In genomic region chr2:121124330-121124729, GRCh38 we compare ENCODE assay signal across 24 cellular contexts.
DNase-seq lines count a peak whose midpoint lies in the region; ATAC-seq, FAIRE-seq and TF ChIP-seq lines count a peak whose summit lies in the region.
"Had no signal": no experiment of that assay in that cellular context is flagged by ENCODE, and none has a peak within 500 bp of the region (broad histone marks: within the 10 kb centered on the region; RNA-seq: fewer than 3 reads in every experiment).

No MANE protein-coding gene starts in this region.

- no peak for ATAC-seq in right cardiac atrium
- peak; percentile 13 for ATAC-seq in stimulated activated naive CD8-positive, alpha-beta T cell treated with anti-CD3 and anti-CD28 coated beads, Interleukin-15, amount 100 ng/mL, for 72 hours
- no peak for ATAC-seq in stimulated activated naive CD8-positive, alpha-beta T cell treated with anti-CD3 and anti-CD28 coated beads, Interleukin-15, Interleukin-2, amounts not matched to agents 100 U/mL and 50 U/mL, for 24 hours
- peak; percentile 3 for ATAC-seq in stimulated activated effector memory CD8-positive, alpha-beta T cell treated with anti-CD3 and anti-CD28 coated beads, Interleukin-12 subunit alpha, Interleukin-12 subunit beta, amount 100 ng/mL, for 72 hours
- ATAC-seq in esophagus mucosa, result no peak
- ATAC-seq: CD8-positive, alpha-beta T cell had no signal

- DNase-seq in cardiac septum (ENCODE audit: low spot score), result peak; percentile 22
- no peak for DNase-seq in right cardiac atrium
- DNase-seq in stimulated activated naive CD8-positive, alpha-beta T cell treated with anti-CD3 and anti-CD28 coated beads, Interleukin-15, amount 100 ng/mL, for 72 hours, result no peak
- no peak for DNase-seq in stimulated activated naive CD8-positive, alpha-beta T cell treated with anti-CD3 and anti-CD28 coated beads, Interleukin-15, Interleukin-2, amounts not matched to agents 100 U/mL and 50 U/mL, for 24 hours
- peak; percentile 46 for DNase-seq in kidney
- no peak for DNase-seq in stimulated activated effector memory CD8-positive, alpha-beta T cell treated with anti-CD3 and anti-CD28 coated beads, Interleukin-12 subunit alpha, Interleukin-12 subunit beta, amount 100 ng/mL, for 72 hours (ENCODE audit: low spot score in 2 of 2)
- DNase-seq in pons (ENCODE audit: low spot score), result no peak
- DNase-seq: AML-193; Caco-2; Calu3; CD4-positive, alpha-beta T cell; CD8-positive, alpha-beta T cell; DMS79 treated with DMSO at 0.1 percent for 48 hours; GF-D8 had no signal

- H3K9ac ChIP-seq in kidney (ENCODE audit: low read length in 2 of 2), result no peak overlapping the region
- H3K9ac ChIP-seq: BLaER1 treated with 17β-estradiol and CSF1 and Interleukin-3, amounts not matched to agents 10 nM and 100 nM had no signal

- TF ChIP-seq CTCF in kidney (IDR thresholded peaks at IDR 0.05; ENCODE audit: borderline replicate concordance, extremely low read depth, insufficient read depth), result no peak

- H3K9me3 Mint-ChIP-seq in stimulated activated naive CD8-positive, alpha-beta T cell treated with anti-CD3 and anti-CD28 coated beads, Interleukin-15, amount 100 ng/mL, for 72 hours, result no peaks in the 10 kb centered on the region
- no peaks in the 10 kb centered on the region for H3K9me3 Mint-ChIP-seq in stimulated activated effector memory CD8-positive, alpha-beta T cell treated with anti-CD3 and anti-CD28 coated beads, Interleukin-12 subunit alpha, Interleukin-12 subunit beta, amount 100 ng/mL, for 72 hours
- H3K9me3 Mint-ChIP-seq: CD4-positive, alpha-beta T cell; CD8-positive, alpha-beta T cell had no signal

- no peak overlapping the region for H3K4me3 Mint-ChIP-seq in stimulated activated naive CD8-positive, alpha-beta T cell treated with anti-CD3 and anti-CD28 coated beads, Interleukin-15, amount 100 ng/mL, for 72 hours
- H3K4me3 Mint-ChIP-seq in stimulated activated effector memory CD8-positive, alpha-beta T cell treated with anti-CD3 and anti-CD28 coated beads, Interleukin-12 subunit alpha, Interleukin-12 subunit beta, amount 100 ng/mL, for 72 hours, result no peak overlapping the region
- H3K4me3 Mint-ChIP-seq: B cell; CD4-positive, alpha-beta T cell; CD8-positive, alpha-beta T cell had no signal

- H3K4me3 ChIP-seq in right cardiac atrium (ENCODE audit: low read length) (no peak overlapping the region), kidney (ENCODE audit: low read length in 2 of 2) (no peak overlapping the region)
- H3K4me3 ChIP-seq: A549; BLaER1 treated with 17β-estradiol and CSF1 and Interleukin-3, amounts not matched to agents 10 nM and 100 nM had no signal

- H3K27ac Mint-ChIP-seq in stimulated activated naive CD8-positive, alpha-beta T cell treated with anti-CD3 and anti-CD28 coated beads, Interleukin-15, amount 100 ng/mL, for 72 hours, result no peak overlapping the region
- no peak overlapping the region for H3K27ac Mint-ChIP-seq in stimulated activated effector memory CD8-positive, alpha-beta T cell treated with anti-CD3 and anti-CD28 coated beads, Interleukin-12 subunit alpha, Interleukin-12 subunit beta, amount 100 ng/mL, for 72 hours
- H3K27ac Mint-ChIP-seq: B cell; CD4-positive, alpha-beta T cell; CD8-positive, alpha-beta T cell had no signal

- no peaks in the 10 kb centered on the region for H3K4me1 Mint-ChIP-seq in stimulated activated naive CD8-positive, alpha-beta T cell treated with anti-CD3 and anti-CD28 coated beads, Interleukin-15, amount 100 ng/mL, for 72 hours
- H3K4me1 Mint-ChIP-seq in stimulated activated effector memory CD8-positive, alpha-beta T cell treated with anti-CD3 and anti-CD28 coated beads, Interleukin-12 subunit alpha, Interleukin-12 subunit beta, amount 100 ng/mL, for 72 hours, result no peaks in the 10 kb centered on the region
- H3K4me1 Mint-ChIP-seq: B cell had no signal

- H3K27ac ChIP-seq in right cardiac atrium (ENCODE audit: low read length) (no peak overlapping the region), kidney (ENCODE audit: low read depth in 2 of 2, low read length in 2 of 2) (no peak overlapping the region)
- H3K27ac ChIP-seq: 22Rv1; A549; BLaER1 treated with 17β-estradiol and CSF1 and Interleukin-3, amounts not matched to agents 10 nM and 100 nM; C4-2B had no signal

- no peaks in the 10 kb centered on the region for H3K36me3 ChIP-seq in kidney (ENCODE audit: control insufficient read depth in 1 of 2, insufficient read depth in 2 of 2, low read length in 2 of 2)
- H3K36me3 ChIP-seq: BLaER1 treated with 17β-estradiol and CSF1 and Interleukin-3, amounts not matched to agents 10 nM and 100 nM had no signal

- intact Hi-C loops in cardiac septum (cut with DNase I) (no loop called here), right cardiac atrium (cut with DNase I) (loop anchor here in 1 of 4 donors (10.0 kb wide), 1 partner anchor 220 kb away; no protein-coding TSS in a partner anchor), kidney (cut with DNase I) (no loop called here)

- no peak for FAIRE-seq in kidney (lab: Jason Lieb, UNC)
- FAIRE-seq: A549, D721Med, G401.6, GM12891, GM19239 had no signal

- no peaks in the 10 kb centered on the region for H3K4me1 ChIP-seq in right cardiac atrium (ENCODE audit: control insufficient read depth, insufficient read depth, low read length)
- H3K4me1 ChIP-seq in kidney (ENCODE audit: control insufficient read depth in 1 of 2, insufficient read depth in 1 of 2, low read depth in 1 of 2, low read length in 2 of 2), result peaks cover 3 to 9% of the 10 kb centered on the region in 2 donors
- H3K4me1 ChIP-seq: A549; BLaER1 treated with 17β-estradiol and CSF1 and Interleukin-3, amounts not matched to agents 10 nM and 100 nM; Caco-2 had no signal

- H3K9me3 ChIP-seq in right cardiac atrium (ENCODE audit: control insufficient read depth, low read length), result no peaks in the 10 kb centered on the region
- H3K9me3 ChIP-seq in kidney (ENCODE audit: control insufficient read depth in 1 of 2, low read length in 2 of 2), result no peaks in the 10 kb centered on the region
- H3K9me3 ChIP-seq: A549, Caco-2 had no signal

- no peaks in the 10 kb centered on the region for H3K36me3 Mint-ChIP-seq in stimulated activated effector memory CD8-positive, alpha-beta T cell treated with anti-CD3 and anti-CD28 coated beads, Interleukin-12 subunit alpha, Interleukin-12 subunit beta, amount 100 ng/mL, for 72 hours
- H3K36me3 Mint-ChIP-seq: CD8-positive, alpha-beta T cell had no signal

- no peaks in the 10 kb centered on the region for H3K27me3 ChIP-seq in right cardiac atrium (ENCODE audit: control insufficient read depth, insufficient read depth)
- H3K27me3 ChIP-seq: BLaER1 treated with 17β-estradiol and CSF1 and Interleukin-3, amounts not matched to agents 10 nM and 100 nM had no signal

- peaks cover 8% of the 10 kb centered on the region for H3K27me3 Mint-ChIP-seq in stimulated activated naive CD8-positive, alpha-beta T cell treated with anti-CD3 and anti-CD28 coated beads, Interleukin-15, amount 100 ng/mL, for 72 hours

Comparison
In these comparisons a context has a peak if more than half of its experiments do, and no peak if none do; other contexts are left out.
1. DNase-seq: peak in cardiac septum (single experiment) and kidney (single experiment); none in right cardiac atrium (0 of 3), stimulated activated naive CD8-positive, alpha-beta T cell treated with anti-CD3 and anti-CD28 coated beads, Interleukin-15, amount 100 ng/mL, for 72 hours (0 of 2), stimulated activated naive CD8-positive, alpha-beta T cell treated with anti-CD3 and anti-CD28 coated beads, Interleukin-15, Interleukin-2, amounts not matched to agents 100 U/mL and 50 U/mL, for 24 hours (single experiment), stimulated activated effector memory CD8-positive, alpha-beta T cell treated with anti-CD3 and anti-CD28 coated beads, Interleukin-12 subunit alpha, Interleukin-12 subunit beta, amount 100 ng/mL, for 72 hours (0 of 2) and pons (single experiment).
2. ATAC-seq: peak in stimulated activated naive CD8-positive, alpha-beta T cell treated with anti-CD3 and anti-CD28 coated beads, Interleukin-15, amount 100 ng/mL, for 72 hours (single experiment) and stimulated activated effector memory CD8-positive, alpha-beta T cell treated with anti-CD3 and anti-CD28 coated beads, Interleukin-12 subunit alpha, Interleukin-12 subunit beta, amount 100 ng/mL, for 72 hours (single experiment); none in right cardiac atrium (0 of 2), stimulated activated naive CD8-positive, alpha-beta T cell treated with anti-CD3 and anti-CD28 coated beads, Interleukin-15, Interleukin-2, amounts not matched to agents 100 U/mL and 50 U/mL, for 24 hours (single experiment) and esophagus mucosa (single experiment).